In the genomic region with DNA sequence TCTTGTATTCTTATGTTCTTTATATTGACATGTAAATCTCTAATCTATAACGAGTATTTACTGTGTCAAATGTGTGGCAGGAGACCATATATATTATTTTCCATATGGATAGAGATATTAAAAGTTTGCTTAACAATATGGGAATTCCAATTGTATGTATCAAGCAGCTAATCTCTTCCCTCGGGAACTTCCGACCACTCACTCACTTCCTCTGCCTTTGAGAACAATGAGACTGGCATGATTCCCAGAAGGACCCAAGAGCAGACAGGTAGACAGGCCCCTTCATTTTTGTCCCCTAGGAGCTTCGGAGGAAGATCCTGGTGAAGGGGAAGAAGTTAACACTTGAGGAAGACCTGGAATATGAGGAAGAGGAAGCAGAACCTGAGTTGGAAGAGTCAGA, we compare ENCODE assay signal across 25 cellular contexts. TPM values are rescaled to one million over a fixed set of nuclear protein-coding genes. Genes with fewer than 3 reads are reported as not detected.
DNase-seq lines count a peak whose midpoint lies in the region; ATAC-seq, FAIRE-seq and TF ChIP-seq lines count a peak whose summit lies in the region.
"Had no signal": no experiment of that assay in that cellular context is flagged by ENCODE, and none has a peak within 500 bp of the region (broad histone marks: within the 10 kb centered on the region; RNA-seq: fewer than 3 reads in every experiment).

No MANE protein-coding gene starts in this region.

- TF ChIP-seq CTCF in PC-9 (conservative IDR thresholded peaks at IDR 0.05) (no peak), D721Med (IDR thresholded peaks at IDR 0.05; ENCODE audit: insufficient read depth, missing control alignments) (no peak), mucosa of descending colon (IDR thresholded peaks at IDR 0.05) (no peak)

- peak overlapping the region; percentile 44 for H3K27ac ChIP-seq in PC-9
- H3K27ac ChIP-seq: 22Rv1, gastroesophageal sphincter, psoas muscle, spleen had no signal

- no peaks in the 10 kb centered on the region for H3K9me2 ChIP-seq in PC-9 (ENCODE audit: insufficient read depth)

- CTCF ChIA-PET in PC-9 (lab: Charles Lee) = no interaction called here

- H3K79me2 ChIP-seq in PC-9 (ENCODE audit: low read depth) = no peaks in the 10 kb centered on the region

- H2AFZ ChIP-seq in PC-9 = no peak overlapping the region

- no peaks in the 10 kb centered on the region for H3K27me3 ChIP-seq in PC-9 (ENCODE audit: insufficient read depth, low read depth)
- H3K27me3 ChIP-seq: BE2C, gastroesophageal sphincter, left lung, spleen had no signal

- DNase-seq in NCI-H1105 treated with DMSO at 0.1 percent for 48 hours (lab: John Stamatoyannopoulos, UW) (peak; percentile 7), NCI-H1105 (lab: John Stamatoyannopoulos, UW) (no peak), PC-9 (peak in 1 of 2 experiments; percentile 10), dermis blood vessel endothelial cell (peak; percentile 97), pulmonary artery endothelial cell (ENCODE audit: low read depth, low spot score) (peak; percentile 88), D721Med (ENCODE audit: insufficient read length, low spot score) (no peak), mucosa of descending colon (no peak)
- DNase-seq: activated CD4-positive, alpha-beta T cell treated with anti-CD3 and anti-CD28 coated beads, Interleukin-2, amount 50 U/mL, for 48 hours; activated naive CD4-positive, alpha-beta T cell treated with Interleukin-2 at 50 U/mL for 16 hours; aorta; BE2C; Caco-2; cortex of kidney; H9; left lung; MV-4-11; NCI-H187 treated with DMSO at 0.1 percent for 48 hours; NCI-H510A; psoas muscle; SIG-M5; spleen; stimulated activated CD4-positive, alpha-beta T cell treated with anti-CD3 and anti-CD28 coated beads, Interleukin-4, amount 100 ng/mL, for 4 hours had no signal

- FAIRE-seq in D721Med (lab: Jason Lieb, UNC) = no peak

- ATAC-seq in mucosa of descending colon = no peak
- no peak for ATAC-seq in HG03565 (IDR thresholded peaks at IDR 0.05; ENCODE audit: unreplicated experiment)
- ATAC-seq: gastroesophageal sphincter, left lung, psoas muscle had no signal

- H3K4me1 ChIP-seq in PC-9 (replicated peaks; ENCODE audit: insufficient read depth) (peaks cover 10% of the 10 kb centered on the region; the same call in 1 of the 2 replicates), mucosa of descending colon (ENCODE audit: low read depth) (no peaks in the 10 kb centered on the region)
- H3K4me1 ChIP-seq: Caco-2, left lung, psoas muscle, spleen had no signal

- BruUV-seq in PC-9 (replicated peaks; lab: Mats Ljungman, UMichigan) = no TSS peak

- POLR2A ChIA-PET in PC-9 (lab: Charles Lee; ENCODE audit: unreplicated experiment) = no interaction called here

- H3K36me3 ChIP-seq in PC-9 (ENCODE audit: low read depth) (no peaks in the 10 kb centered on the region), mucosa of descending colon (ENCODE audit: low read depth) (no peaks in the 10 kb centered on the region)

- H3F3A ChIP-seq in PC-9 (ENCODE audit: insufficient read depth, low read depth) = peaks cover 12% of the 10 kb centered on the region; the same call in 1 of the 2 replicates

- H3K9me3 ChIP-seq in PC-9 (ENCODE audit: insufficient read depth, low read depth) (no peaks in the 10 kb centered on the region), mucosa of descending colon (no peaks in the 10 kb centered on the region)
- H3K9me3 ChIP-seq: BE2C, Caco-2, gastroesophageal sphincter, left lung, psoas muscle, spleen had no signal

- no peaks in the 10 kb centered on the region for H4K20me1 ChIP-seq in PC-9 (ENCODE audit: insufficient read depth)

- peak overlapping the region; percentile 22; the same call in 1 of the 2 replicates for H3K4me2 ChIP-seq in PC-9

- intact Hi-C loops in PC-9 (cut with micrococcal nuclease; ENCODE audit: unreplicated experiment) = no loop called here
- intact Hi-C loops in mucosa of descending colon (cut with DNase I, micrococcal nuclease) = no loop called here

- H3K4me3 ChIP-seq in PC-9 = no peak overlapping the region
- no peak overlapping the region for H3K4me3 ChIP-seq in mucosa of descending colon
- H3K4me3 ChIP-seq: gastroesophageal sphincter, left lung, psoas muscle, spleen had no signal

RNA-seq across cellular contexts. Expression of a gene that starts 24.1 kb away (rescaled TPM):
- 0.74 and 1.3 TPM in 2 replicates for total RNA-seq in PC-9 (2021)
- 1.7 and 4.7 TPM in 2 replicates for total RNA-seq in dermis blood vessel endothelial cell
- total RNA-seq in pulmonary artery endothelial cell = 1.6 and 3.0 TPM in 2 replicates
- total RNA-seq in mucosa of descending colon = 10 to 100 TPM in 1 of 3 donors, 1 to 10 TPM in 2; 1.2 to 41.2 (median 2.2) TPM

RNA-seq across cellular contexts. Expression of a gene that starts 27.6 kb away (rescaled TPM):
- 23.1 and 23.7 TPM in 2 replicates for total RNA-seq in PC-9 (2021)
- 9.0 and 14.1 TPM in 2 replicates for total RNA-seq in dermis blood vessel endothelial cell
- 7.5 and 11.7 TPM in 2 replicates for total RNA-seq in pulmonary artery endothelial cell
- total RNA-seq in mucosa of descending colon = 10 to 100 TPM; 16.4 to 25.0 (median 19.7) TPM

RNA-seq across cellular contexts. Expression of a gene that starts 27.6 kb away (rescaled TPM):
- total RNA-seq in PC-9 (2021) (36.0 and 38.8 TPM in 2 replicates), dermis blood vessel endothelial cell (31.3 and 37.5 TPM in 2 replicates), pulmonary artery endothelial cell (33.9 and 57.8 TPM in 2 replicates), mucosa of descending colon (10 to 100 TPM; 32.9 to 54.0 (median 39.8) TPM)

RNA-seq across cellular contexts. Expression of a gene that starts 40.0 kb away (rescaled TPM):
- total RNA-seq in PC-9 (2021) (24.6 and 27.2 TPM in 2 replicates), dermis blood vessel endothelial cell (21.1 and 35.7 TPM in 2 replicates), pulmonary artery endothelial cell (31.6 and 43.2 TPM in 2 replicates), mucosa of descending colon (10 to 100 TPM; 11.5 to 21.2 (median 15.5) TPM)

RNA-seq across cellular contexts. Expression of a gene that starts 40.0 kb away (rescaled TPM):
- total RNA-seq in PC-9 (2021) = 47.8 and 52.9 TPM in 2 replicates
- total RNA-seq in dermis blood vessel endothelial cell = 11.5 and 15.3 TPM in 2 replicates
- 11.5 and 15.8 TPM in 2 replicates for total RNA-seq in pulmonary artery endothelial cell
- total RNA-seq in mucosa of descending colon = 10 to 100 TPM; 24.6 to 48.5 (median 35.1) TPM

Comparison
In these comparisons a context has a peak if more than half of its experiments do, and no peak if none do; other contexts are left out.
1. DNase-seq: peak in NCI-H1105 treated with DMSO at 0.1 percent for 48 hours (single experiment), dermis blood vessel endothelial cell (single experiment) and pulmonary artery endothelial cell (single experiment); none in NCI-H1105 (single experiment), D721Med (single experiment) and mucosa of descending colon (0 of 3).